ENCODE assay signal across 1 cellular context in the genomic region with DNA sequence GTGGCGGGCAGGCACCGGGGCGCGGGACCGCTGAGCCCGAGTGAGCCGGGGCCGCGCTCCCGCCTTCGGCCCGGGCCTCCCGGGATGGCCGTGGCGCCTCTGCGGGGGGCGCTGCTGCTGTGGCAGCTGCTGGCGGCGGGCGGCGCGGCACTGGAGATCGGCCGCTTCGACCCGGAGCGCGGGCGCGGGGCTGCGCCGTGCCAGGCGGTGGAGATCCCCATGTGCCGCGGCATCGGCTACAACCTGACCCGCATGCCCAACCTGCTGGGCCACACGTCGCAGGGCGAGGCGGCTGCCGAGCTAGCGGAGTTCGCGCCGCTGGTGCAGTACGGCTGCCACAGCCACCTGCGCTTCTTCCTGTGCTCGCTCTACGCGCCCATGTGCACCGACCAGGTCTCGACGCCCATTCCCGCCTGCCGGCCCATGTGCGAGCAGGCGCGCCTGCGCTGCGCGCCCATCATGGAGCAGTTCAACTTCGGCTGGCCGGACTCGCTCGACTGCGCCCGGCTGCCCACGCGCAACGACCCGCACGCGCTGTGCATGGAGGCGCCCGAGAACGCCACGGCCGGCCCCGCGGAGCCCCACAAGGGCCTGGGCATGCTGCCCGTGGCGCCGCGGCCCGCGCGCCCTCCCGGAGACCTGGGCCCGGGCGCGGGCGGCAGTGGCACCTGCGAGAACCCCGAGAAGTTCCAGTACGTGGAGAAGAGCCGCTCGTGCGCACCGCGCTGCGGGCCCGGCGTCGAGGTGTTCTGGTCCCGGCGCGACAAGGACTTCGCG.
TF ChIP-seq lines count a peak whose summit lies in the region.

No MANE protein-coding gene starts in this region.

TF ChIP-seq in HepG2, 621 proteins besides CTCF, POLR2A, EP300 and RAD21 (continued from another document and continues in another):
- TF ChIP-seq, protein P1, sequence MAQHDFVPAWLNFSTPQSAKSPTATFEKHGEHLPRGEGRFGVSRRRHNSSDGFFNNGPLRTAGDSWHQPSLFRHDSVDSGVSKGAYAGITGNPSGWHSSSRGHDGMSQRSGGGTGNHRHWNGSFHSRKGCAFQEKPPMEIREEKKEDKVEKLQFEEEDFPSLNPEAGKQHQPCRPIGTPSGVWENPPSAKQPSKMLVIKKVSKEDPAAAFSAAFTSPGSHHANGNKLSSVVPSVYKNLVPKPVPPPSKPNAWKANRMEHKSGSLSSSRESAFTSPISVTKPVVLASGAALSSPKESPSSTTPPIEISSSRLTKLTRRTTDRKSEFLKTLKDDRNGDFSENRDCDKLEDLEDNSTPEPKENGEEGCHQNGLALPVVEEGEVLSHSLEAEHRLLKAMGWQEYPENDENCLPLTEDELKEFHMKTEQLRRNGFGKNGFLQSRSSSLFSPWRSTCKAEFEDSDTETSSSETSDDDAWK (CRISPR knock-in tag; IDR thresholded peaks at IDR 0.05) = no peak
- TF ChIP-seq ZBTB38 (CRISPR knock-in tag; IDR thresholded peaks at IDR 0.05) (peak; percentile 58; the same call in 1 of the 2 replicates), YY1 (IDR thresholded peaks at IDR 0.05; ENCODE audit: insufficient read depth, insufficient replicate concordance, low read depth, low read length) (peak; percentile 6), ZSCAN21 (CRISPR knock-in tag; IDR thresholded peaks at IDR 0.05; ENCODE audit: borderline replicate concordance) (peak; percentile 35; the same call in 1 of the 2 replicates), HOXA3 (CRISPR knock-in tag; IDR thresholded peaks at IDR 0.05) (peak; percentile 76), ZNF235 (CRISPR knock-in tag; IDR thresholded peaks at IDR 0.05; ENCODE audit: borderline replicate concordance) (no peak), PHF8 (CRISPR knock-in tag; IDR thresholded peaks at IDR 0.05) (no peak), ZNF557 (CRISPR knock-in tag; IDR thresholded peaks at IDR 0.05) (no peak), MAF1 (CRISPR knock-in tag; IDR thresholded peaks at IDR 0.05; ENCODE audit: borderline replicate concordance) (0 out of 2 replicates have a peak, but pooled peaks have one; percentile 13), SCMH1 (CRISPR knock-in tag; IDR thresholded peaks at IDR 0.05; ENCODE audit: borderline replicate concordance) (no peak), TBL1XR1 (IDR thresholded peaks at IDR 0.05; ENCODE audit: borderline replicate concordance, low read length, partially characterized antibody) (no peak), FOXA1 (IDR thresholded peaks at IDR 0.05) (no peak), FOXA1 (CRISPR knock-in tag; IDR thresholded peaks at IDR 0.05) (no peak), ZNF253 (CRISPR knock-in tag; IDR thresholded peaks at IDR 0.05; ENCODE audit: borderline replicate concordance) (0 out of 2 replicates have a peak, but pooled peaks have one; percentile 32), ZNF34 (CRISPR knock-in tag; IDR thresholded peaks at IDR 0.05; ENCODE audit: borderline replicate concordance) (no peak), NBN (conservative IDR thresholded peaks at IDR 0.05) (no peak), NFE2L2 (IDR thresholded peaks at IDR 0.05; ENCODE audit: low read length) (no peak), ZNF660 (CRISPR knock-in tag; IDR thresholded peaks at IDR 0.05; ENCODE audit: borderline replicate concordance, low read depth) (no peak), CEBPB (IDR thresholded peaks at IDR 0.05; ENCODE audit: borderline replicate concordance, low read depth, low read length) (no peak), KDM5B (CRISPR knock-in tag; IDR thresholded peaks at IDR 0.05; ENCODE audit: borderline replicate concordance) (no peak; the same call in 1 of the 2 replicates), ZNF776 (CRISPR knock-in tag; IDR thresholded peaks at IDR 0.05) (0 out of 2 replicates have a peak, but pooled peaks have one; percentile 46), ZNF614 (CRISPR knock-in tag; IDR thresholded peaks at IDR 0.05; ENCODE audit: borderline replicate concordance) (no peak), ZSCAN25 (CRISPR knock-in tag; IDR thresholded peaks at IDR 0.05) (no peak), GZF1 (CRISPR knock-in tag; IDR thresholded peaks at IDR 0.05) (no peak), TMF1 (CRISPR knock-in tag; IDR thresholded peaks at IDR 0.05; ENCODE audit: low read depth) (no peak)
- TF ChIP-seq, protein P2, sequence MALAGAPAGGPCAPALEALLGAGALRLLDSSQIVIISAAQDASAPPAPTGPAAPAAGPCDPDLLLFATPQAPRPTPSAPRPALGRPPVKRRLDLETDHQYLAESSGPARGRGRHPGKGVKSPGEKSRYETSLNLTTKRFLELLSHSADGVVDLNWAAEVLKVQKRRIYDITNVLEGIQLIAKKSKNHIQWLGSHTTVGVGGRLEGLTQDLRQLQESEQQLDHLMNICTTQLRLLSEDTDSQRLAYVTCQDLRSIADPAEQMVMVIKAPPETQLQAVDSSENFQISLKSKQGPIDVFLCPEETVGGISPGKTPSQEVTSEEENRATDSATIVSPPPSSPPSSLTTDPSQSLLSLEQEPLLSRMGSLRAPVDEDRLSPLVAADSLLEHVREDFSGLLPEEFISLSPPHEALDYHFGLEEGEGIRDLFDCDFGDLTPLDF (CRISPR knock-in tag; IDR thresholded peaks at IDR 0.05) = no peak
- TF ChIP-seq, protein P3, sequence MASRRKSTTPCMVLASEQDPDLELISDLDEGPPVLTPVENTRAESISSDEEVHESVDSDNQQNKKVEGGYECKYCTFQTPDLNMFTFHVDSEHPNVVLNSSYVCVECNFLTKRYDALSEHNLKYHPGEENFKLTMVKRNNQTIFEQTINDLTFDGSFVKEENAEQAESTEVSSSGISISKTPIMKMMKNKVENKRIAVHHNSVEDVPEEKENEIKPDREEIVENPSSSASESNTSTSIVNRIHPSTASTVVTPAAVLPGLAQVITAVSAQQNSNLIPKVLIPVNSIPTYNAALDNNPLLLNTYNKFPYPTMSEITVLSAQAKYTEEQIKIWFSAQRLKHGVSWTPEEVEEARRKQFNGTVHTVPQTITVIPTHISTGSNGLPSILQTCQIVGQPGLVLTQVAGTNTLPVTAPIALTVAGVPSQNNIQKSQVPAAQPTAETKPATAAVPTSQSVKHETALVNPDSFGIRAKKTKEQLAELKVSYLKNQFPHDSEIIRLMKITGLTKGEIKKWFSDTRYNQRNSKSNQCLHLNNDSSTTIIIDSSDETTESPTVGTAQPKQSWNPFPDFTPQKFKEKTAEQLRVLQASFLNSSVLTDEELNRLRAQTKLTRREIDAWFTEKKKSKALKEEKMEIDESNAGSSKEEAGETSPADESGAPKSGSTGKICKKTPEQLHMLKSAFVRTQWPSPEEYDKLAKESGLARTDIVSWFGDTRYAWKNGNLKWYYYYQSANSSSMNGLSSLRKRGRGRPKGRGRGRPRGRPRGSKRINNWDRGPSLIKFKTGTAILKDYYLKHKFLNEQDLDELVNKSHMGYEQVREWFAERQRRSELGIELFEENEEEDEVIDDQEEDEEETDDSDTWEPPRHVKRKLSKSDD (CRISPR knock-in tag; IDR thresholded peaks at IDR 0.05; ENCODE audit: low read depth) = peak; percentile 95
- TF ChIP-seq, protein P4, sequence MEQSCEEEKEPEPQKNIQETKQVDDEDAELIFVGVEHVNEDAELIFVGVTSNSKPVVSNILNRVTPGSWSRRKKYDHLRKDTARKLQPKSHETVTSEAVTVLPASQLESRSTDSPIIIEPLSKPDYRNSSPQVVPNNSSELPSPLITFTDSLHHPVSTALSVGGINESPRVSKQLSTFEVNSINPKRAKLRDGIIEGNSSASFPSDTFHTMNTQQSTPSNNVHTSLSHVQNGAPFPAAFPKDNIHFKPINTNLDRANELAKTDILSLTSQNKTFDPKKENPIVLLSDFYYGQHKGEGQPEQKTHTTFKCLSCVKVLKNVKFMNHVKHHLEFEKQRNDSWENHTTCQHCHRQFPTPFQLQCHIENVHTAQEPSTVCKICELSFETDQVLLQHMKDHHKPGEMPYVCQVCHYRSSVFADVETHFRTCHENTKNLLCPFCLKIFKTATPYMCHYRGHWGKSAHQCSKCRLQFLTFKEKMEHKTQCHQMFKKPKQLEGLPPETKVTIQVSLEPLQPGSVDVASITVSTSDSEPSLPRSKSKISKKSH (CRISPR knock-in tag; IDR thresholded peaks at IDR 0.05; ENCODE audit: borderline replicate concordance) = no peak
- TF ChIP-seq, protein P5, sequence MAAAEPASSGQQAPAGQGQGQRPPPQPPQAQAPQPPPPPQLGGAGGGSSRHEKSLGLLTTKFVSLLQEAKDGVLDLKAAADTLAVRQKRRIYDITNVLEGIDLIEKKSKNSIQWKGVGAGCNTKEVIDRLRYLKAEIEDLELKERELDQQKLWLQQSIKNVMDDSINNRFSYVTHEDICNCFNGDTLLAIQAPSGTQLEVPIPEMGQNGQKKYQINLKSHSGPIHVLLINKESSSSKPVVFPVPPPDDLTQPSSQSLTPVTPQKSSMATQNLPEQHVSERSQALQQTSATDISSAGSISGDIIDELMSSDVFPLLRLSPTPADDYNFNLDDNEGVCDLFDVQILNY (CRISPR knock-in tag; conservative IDR thresholded peaks at IDR 0.05) = no peak
- TF ChIP-seq, protein P6, sequence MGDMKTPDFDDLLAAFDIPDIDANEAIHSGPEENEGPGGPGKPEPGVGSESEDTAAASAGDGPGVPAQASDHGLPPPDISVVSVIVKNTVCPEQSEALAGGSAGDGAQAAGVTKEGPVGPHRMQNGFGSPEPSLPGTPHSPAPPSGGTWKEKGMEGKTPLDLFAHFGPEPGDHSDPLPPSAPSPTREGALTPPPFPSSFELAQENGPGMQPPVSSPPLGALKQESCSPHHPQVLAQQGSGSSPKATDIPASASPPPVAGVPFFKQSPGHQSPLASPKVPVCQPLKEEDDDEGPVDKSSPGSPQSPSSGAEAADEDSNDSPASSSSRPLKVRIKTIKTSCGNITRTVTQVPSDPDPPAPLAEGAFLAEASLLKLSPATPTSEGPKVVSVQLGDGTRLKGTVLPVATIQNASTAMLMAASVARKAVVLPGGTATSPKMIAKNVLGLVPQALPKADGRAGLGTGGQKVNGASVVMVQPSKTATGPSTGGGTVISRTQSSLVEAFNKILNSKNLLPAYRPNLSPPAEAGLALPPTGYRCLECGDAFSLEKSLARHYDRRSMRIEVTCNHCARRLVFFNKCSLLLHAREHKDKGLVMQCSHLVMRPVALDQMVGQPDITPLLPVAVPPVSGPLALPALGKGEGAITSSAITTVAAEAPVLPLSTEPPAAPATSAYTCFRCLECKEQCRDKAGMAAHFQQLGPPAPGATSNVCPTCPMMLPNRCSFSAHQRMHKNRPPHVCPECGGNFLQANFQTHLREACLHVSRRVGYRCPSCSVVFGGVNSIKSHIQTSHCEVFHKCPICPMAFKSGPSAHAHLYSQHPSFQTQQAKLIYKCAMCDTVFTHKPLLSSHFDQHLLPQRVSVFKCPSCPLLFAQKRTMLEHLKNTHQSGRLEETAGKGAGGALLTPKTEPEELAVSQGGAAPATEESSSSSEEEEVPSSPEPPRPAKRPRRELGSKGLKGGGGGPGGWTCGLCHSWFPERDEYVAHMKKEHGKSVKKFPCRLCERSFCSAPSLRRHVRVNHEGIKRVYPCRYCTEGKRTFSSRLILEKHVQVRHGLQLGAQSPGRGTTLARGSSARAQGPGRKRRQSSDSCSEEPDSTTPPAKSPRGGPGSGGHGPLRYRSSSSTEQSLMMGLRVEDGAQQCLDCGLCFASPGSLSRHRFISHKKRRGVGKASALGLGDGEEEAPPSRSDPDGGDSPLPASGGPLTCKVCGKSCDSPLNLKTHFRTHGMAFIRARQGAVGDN (CRISPR knock-in tag; IDR thresholded peaks at IDR 0.05) = peak; percentile 55; the same call in 1 of the 2 replicates
- TF ChIP-seq, protein P7, sequence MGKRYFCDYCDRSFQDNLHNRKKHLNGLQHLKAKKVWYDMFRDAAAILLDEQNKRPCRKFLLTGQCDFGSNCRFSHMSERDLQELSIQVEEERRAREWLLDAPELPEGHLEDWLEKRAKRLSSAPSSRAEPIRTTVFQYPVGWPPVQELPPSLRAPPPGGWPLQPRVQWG (CRISPR knock-in tag; IDR thresholded peaks at IDR 0.05; ENCODE audit: borderline replicate concordance, low read depth) = no peak
- TF ChIP-seq, protein P8, sequence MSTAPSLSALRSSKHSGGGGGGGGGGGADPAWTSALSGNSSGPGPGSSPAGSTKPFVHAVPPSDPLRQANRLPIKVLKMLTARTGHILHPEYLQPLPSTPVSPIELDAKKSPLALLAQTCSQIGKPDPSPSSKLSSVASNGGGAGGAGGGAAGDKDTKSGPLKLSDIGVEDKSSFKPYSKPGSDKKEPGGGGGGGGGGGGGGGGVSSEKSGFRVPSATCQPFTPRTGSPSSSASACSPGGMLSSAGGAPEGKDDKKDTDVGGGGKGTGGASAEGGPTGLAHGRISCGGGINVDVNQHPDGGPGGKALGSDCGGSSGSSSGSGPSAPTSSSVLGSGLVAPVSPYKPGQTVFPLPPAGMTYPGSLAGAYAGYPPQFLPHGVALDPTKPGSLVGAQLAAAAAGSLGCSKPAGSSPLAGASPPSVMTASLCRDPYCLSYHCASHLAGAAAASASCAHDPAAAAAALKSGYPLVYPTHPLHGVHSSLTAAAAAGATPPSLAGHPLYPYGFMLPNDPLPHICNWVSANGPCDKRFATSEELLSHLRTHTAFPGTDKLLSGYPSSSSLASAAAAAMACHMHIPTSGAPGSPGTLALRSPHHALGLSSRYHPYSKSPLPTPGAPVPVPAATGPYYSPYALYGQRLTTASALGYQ (CRISPR knock-in tag; IDR thresholded peaks at IDR 0.05) = no peak
- TF ChIP-seq, protein P9, sequence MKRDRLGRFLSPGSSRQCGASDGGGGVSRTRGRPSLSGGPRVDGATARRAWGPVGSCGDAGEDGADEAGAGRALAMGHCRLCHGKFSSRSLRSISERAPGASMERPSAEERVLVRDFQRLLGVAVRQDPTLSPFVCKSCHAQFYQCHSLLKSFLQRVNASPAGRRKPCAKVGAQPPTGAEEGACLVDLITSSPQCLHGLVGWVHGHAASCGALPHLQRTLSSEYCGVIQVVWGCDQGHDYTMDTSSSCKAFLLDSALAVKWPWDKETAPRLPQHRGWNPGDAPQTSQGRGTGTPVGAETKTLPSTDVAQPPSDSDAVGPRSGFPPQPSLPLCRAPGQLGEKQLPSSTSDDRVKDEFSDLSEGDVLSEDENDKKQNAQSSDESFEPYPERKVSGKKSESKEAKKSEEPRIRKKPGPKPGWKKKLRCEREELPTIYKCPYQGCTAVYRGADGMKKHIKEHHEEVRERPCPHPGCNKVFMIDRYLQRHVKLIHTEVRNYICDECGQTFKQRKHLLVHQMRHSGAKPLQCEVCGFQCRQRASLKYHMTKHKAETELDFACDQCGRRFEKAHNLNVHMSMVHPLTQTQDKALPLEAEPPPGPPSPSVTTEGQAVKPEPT (CRISPR knock-in tag; IDR thresholded peaks at IDR 0.05; ENCODE audit: low read depth) = no peak
- TF ChIP-seq, protein P10, sequence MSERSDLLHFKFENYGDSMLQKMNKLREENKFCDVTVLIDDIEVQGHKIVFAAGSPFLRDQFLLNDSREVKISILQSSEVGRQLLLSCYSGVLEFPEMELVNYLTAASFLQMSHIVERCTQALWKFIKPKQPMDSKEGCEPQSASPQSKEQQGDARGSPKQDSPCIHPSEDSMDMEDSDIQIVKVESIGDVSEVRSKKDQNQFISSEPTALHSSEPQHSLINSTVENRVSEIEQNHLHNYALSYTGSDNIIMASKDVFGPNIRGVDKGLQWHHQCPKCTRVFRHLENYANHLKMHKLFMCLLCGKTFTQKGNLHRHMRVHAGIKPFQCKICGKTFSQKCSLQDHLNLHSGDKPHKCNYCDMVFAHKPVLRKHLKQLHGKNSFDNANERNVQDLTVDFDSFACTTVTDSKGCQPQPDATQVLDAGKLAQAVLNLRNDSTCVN (CRISPR knock-in tag; IDR thresholded peaks at IDR 0.05; ENCODE audit: borderline replicate concordance) = no peak
